Comparison of ENCODE assay signal across 16 cellular contexts in the genomic region with DNA sequence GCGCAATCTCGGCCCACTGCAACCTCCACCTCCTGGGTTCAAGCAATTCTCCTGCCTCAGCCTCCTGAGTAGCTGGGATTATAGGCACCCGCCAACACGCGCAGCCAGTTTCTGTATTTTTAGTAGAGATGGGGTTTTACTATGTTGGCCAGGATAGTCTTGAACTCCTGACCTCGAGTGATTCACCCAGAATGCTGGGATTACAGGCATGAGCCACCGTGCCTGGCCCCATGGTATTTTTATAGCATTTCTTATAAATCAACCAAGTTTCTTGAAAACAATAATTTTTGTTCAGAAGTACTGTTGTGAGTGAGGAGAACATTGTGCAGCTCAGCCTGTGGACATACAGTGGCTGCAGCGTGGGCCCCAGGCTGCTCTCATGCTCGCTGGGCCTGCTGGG. TPM values are rescaled to one million over a fixed set of nuclear protein-coding genes. Genes with fewer than 3 reads are reported as not detected.
DNase-seq lines count a peak whose midpoint lies in the region; ATAC-seq and TF ChIP-seq lines count a peak whose summit lies in the region.
"Had no signal": no experiment of that assay in that cellular context is flagged by ENCODE, and none has a peak within 500 bp of the region (broad histone marks: within the 10 kb centered on the region; RNA-seq: fewer than 3 reads in every experiment).

No MANE protein-coding gene starts in this region.

- DNase-seq in HCEC 1CT (peak; percentile 62), amniotic epithelial cell (ENCODE audit: low read depth) (peak; percentile 90), fibroblast of villous mesenchyme (ENCODE audit: low read depth) (peak; percentile 91), thoracic aorta (ENCODE audit: low spot score) (no peak), COLO668 (lab: John Stamatoyannopoulos, UW; ENCODE audit: unreplicated experiment) (no peak), OCI-LY7 (ENCODE audit: low spot score) (no peak)
- no peak for DNase-seq in stimulated activated CD8-positive, alpha-beta memory T cell treated with anti-CD3 and anti-CD28 coated beads, Interleukin-4, amount 100 ng/mL, for 48 hours
- DNase-seq: activated CD4-positive, alpha-beta T cell treated with anti-CD3 and anti-CD28 coated beads for 48 hours; activated CD8-positive, alpha-beta memory T cell treated with anti-CD3 and anti-CD28 coated beads, Interleukin-2, amount 50 U/mL, for 48 hours; activated naive CD4-positive, alpha-beta T cell treated with anti-CD3 and anti-CD28 coated beads, Interleukin-2, amount 10 ng/mL, durations not matched to agents 7 days and 5 days; caudate nucleus; heart left ventricle; midbrain; NCI-H1436; NCI-H446 treated with DMSO at 0.1 percent for 48 hours had no signal

- H3K9me3 ChIP-seq in thoracic aorta (no peaks in the 10 kb centered on the region), OCI-LY7 (ENCODE audit: low read length) (no peaks in the 10 kb centered on the region)
- H3K9me3 ChIP-seq: neutrophil had no signal

- peaks cover 63 to 99% of the 10 kb centered on the region in 2 donors for H3K4me1 ChIP-seq in thoracic aorta (ENCODE audit: control insufficient read depth in 1 of 2, low read depth in 2 of 2)
- H3K4me1 ChIP-seq in OCI-LY7 (ENCODE audit: insufficient read depth, low read length, poor library complexity, severe bottlenecking): no peaks in the 10 kb centered on the region

- H3K4me2 ChIP-seq in OCI-LY7 (ENCODE audit: low read length): no peak overlapping the region

- H3K27ac ChIP-seq in thoracic aorta (peak overlapping the region; percentile 90 to 97), OCI-LY7 (ENCODE audit: low read depth, low read length, poor library complexity, severe bottlenecking) (no peak overlapping the region)
- H3K27ac ChIP-seq: neutrophil had no signal

- H2AFZ ChIP-seq in OCI-LY7 (ENCODE audit: low read length): no peak overlapping the region

- H3K27me3 ChIP-seq in thoracic aorta (replicated peaks; ENCODE audit: insufficient read depth): no peaks in the 10 kb centered on the region
- H3K27me3 ChIP-seq: heart left ventricle had no signal

- CTCF ChIA-PET in OCI-LY7 (lab: Charles Lee; ENCODE audit: unreplicated experiment): no interaction called here

- no peaks in the 10 kb centered on the region for H3K9me2 ChIP-seq in OCI-LY7 (ENCODE audit: insufficient read depth, low read length)

- TF ChIP-seq CTCF in fibroblast of villous mesenchyme (IDR thresholded peaks at IDR 0.05; ENCODE audit: insufficient read depth, low read depth, low read length): no peak
- TF ChIP-seq CTCF in thoracic aorta (IDR thresholded peaks at IDR 0.05): no peak
- no peak for TF ChIP-seq CTCF in OCI-LY7 (conservative IDR thresholded peaks at IDR 0.05; ENCODE audit: low read length)

- intact Hi-C loops in OCI-LY7 (cut with micrococcal nuclease; ENCODE audit: unreplicated experiment): no loop called here

- ATAC-seq in thoracic aorta (ENCODE audit: insufficient number of reproducible peaks, low FRiP score, low read depth): peak; percentile 57

- no peaks in the 10 kb centered on the region for H3K79me2 ChIP-seq in OCI-LY7 (ENCODE audit: insufficient read depth, low read depth, low read length)

- BruUV-seq in OCI-LY7 (replicated peaks; lab: Mats Ljungman, UMichigan): no TSS peak

- POLR2A ChIA-PET in OCI-LY7 (lab: Charles Lee): interaction anchor here (0.6 kb wide), 1 partner anchor 37 kb away, joined by 3 read pairs; no protein-coding TSS in a partner anchor

- H4K20me1 ChIP-seq in OCI-LY7 (ENCODE audit: insufficient read depth, low read length): no peaks in the 10 kb centered on the region

- H3K4me3 ChIP-seq in fibroblast of villous mesenchyme (ENCODE audit: low read depth, low read length) (no peak overlapping the region), thoracic aorta (no peak overlapping the region), OCI-LY7 (ENCODE audit: low read depth, low read length, poor library complexity, severe bottlenecking) (no peak overlapping the region)
- H3K4me3 ChIP-seq: heart left ventricle had no signal

- H3K36me3 ChIP-seq in thoracic aorta (peaks cover 8% of the 10 kb centered on the region), OCI-LY7 (ENCODE audit: insufficient read depth, low read length) (no peaks in the 10 kb centered on the region)
- H3K36me3 ChIP-seq: neutrophil had no signal

RNA-seq across cellular contexts. Expression of a gene that starts 45.2 kb away (rescaled TPM):
- 74.3 and 124 TPM in 2 replicates for total RNA-seq in fibroblast of villous mesenchyme
- 1,000 to 10,000 TPM in 1 of 2 donors, 100 to 1,000 TPM in 1; 616 to 1,045 TPM for total RNA-seq in thoracic aorta
- total RNA-seq in OCI-LY7 (2014; rRNA removed; shearing (Covaris generic)): not detected in 2 replicates
- 0.06 TPM in 1 of 2 replicates, not detected in the other for total RNA-seq in OCI-LY7 (2022)

Comparison
In these comparisons a context has a peak if more than half of its experiments do, and no peak if none do; other contexts are left out.
1. DNase-seq: peak in HCEC 1CT (single experiment), amniotic epithelial cell (single experiment) and fibroblast of villous mesenchyme (single experiment); none in thoracic aorta (single experiment), COLO668 (single experiment), OCI-LY7 (single experiment) and stimulated activated CD8-positive, alpha-beta memory T cell treated with anti-CD3 and anti-CD28 coated beads, Interleukin-4, amount 100 ng/mL, for 48 hours (single experiment).
2. RNA of a gene that starts 45.2 kb away (total RNA-seq): 616 to 1,045 TPM in thoracic aorta and 74.3 to 124 TPM in fibroblast of villous mesenchyme; 0.06 TPM in OCI-LY7; every median in the first group is over 10 times any median in the second.